ENCODE assay signal across 24 cellular contexts in genomic region chr10:90227786-90228185, GRCh38.
A peak's percentile ranks its signal among the peaks of the same experiment; 100 is the strongest.
DNase-seq lines count a peak whose midpoint lies in the region; ATAC-seq and TF ChIP-seq lines count a peak whose summit lies in the region.
"Had no signal": no experiment of that assay in that cellular context is flagged by ENCODE, and none has a peak within 500 bp of the region (broad histone marks: within the 10 kb centered on the region; RNA-seq: fewer than 3 reads in every experiment).

No MANE protein-coding gene starts in this region.

- no peak overlapping the region for H3K27ac Mint-ChIP-seq in stimulated activated naive CD8-positive, alpha-beta T cell treated with anti-CD3 and anti-CD28 coated beads, Interleukin-15, amount 100 ng/mL, for 72 hours
- no peak overlapping the region for H3K27ac Mint-ChIP-seq in osteocyte (ENCODE audit: unreplicated experiment)
- no peak overlapping the region for H3K27ac Mint-ChIP-seq in natural killer cell treated with Interleukin-12 subunit alpha and Interleukin-12 subunit beta and Interleukin-15 and Interleukin-18, amount 100 ng/mL, for 72 hours
- H3K27ac Mint-ChIP-seq: activated naive CD4-positive, alpha-beta T cell treated with anti-CD3 and anti-CD28 coated beads, Interleukin-2, amount 10 ng/mL, durations not matched to agents 7 days and 5 days; dendritic cell treated with granulocyte-macrophage colony-stimulating factor and Interleukin-4, amounts not matched to agents 40 ng/mL and 50 ng/mL, for 4 days; progenitor cell of endocrine pancreas had no signal

- H3K27me3 ChIP-seq in brain microvascular endothelial cell (replicated peaks) (no peaks in the 10 kb centered on the region), tibial nerve (no peaks in the 10 kb centered on the region)
- H3K27me3 ChIP-seq: BLaER1 had no signal

- 84 to 88% methylated on average over 2 of the region's 2 CpGs for WGBS in tibial nerve, 2 donors

- TF ChIP-seq EP300 in tibial nerve (IDR thresholded peaks at IDR 0.05): no peak

- DNase-seq in stimulated activated naive CD8-positive, alpha-beta T cell treated with anti-CD3 and anti-CD28 coated beads, Interleukin-15, Interleukin-2, amounts not matched to agents 100 U/mL and 50 U/mL, for 24 hours: no peak
- DNase-seq in stimulated activated naive CD8-positive, alpha-beta T cell treated with anti-CD3 and anti-CD28 coated beads, Interleukin-15, amount 100 ng/mL, for 72 hours: no peak
- DNase-seq in RPMI7951 (ENCODE audit: low read depth) (peak; percentile 79), brain microvascular endothelial cell (no peak), osteocyte (ENCODE audit: extremely low spot score, unreplicated experiment) (no peak), tibial nerve (ENCODE audit: low spot score in 2 of 2) (no peak)
- DNase-seq in natural killer cell treated with Interleukin-12 subunit alpha and Interleukin-12 subunit beta and Interleukin-15 and Interleukin-18, amount 100 ng/mL, for 72 hours (ENCODE audit: low spot score): no peak
- DNase-seq: activated CD4-positive, alpha-beta T cell treated with anti-CD3 and anti-CD28 coated beads for 4 hours; activated naive CD4-positive, alpha-beta T cell treated with anti-CD3 and anti-CD28 coated beads, Interleukin-2, amount 10 ng/mL, durations not matched to agents 7 days and 5 days; H7; NCI-H1436; NCI-H2081; NCI-H526 treated with DMSO at 0.1 percent for 48 hours; NK-92 treated with Interleukin-12 subunit alpha and Interleukin-12 subunit beta, amount 100 ng/mL, for 24 hours; Right ventricle myocardium superior; stimulated activated CD4-positive, alpha-beta T cell treated with anti-CD3 and anti-CD28 coated beads, Interleukin-12 subunit alpha, Interleukin-12 subunit beta, amount 100 ng/mL, for 4 hours; trophoblast cell had no signal

- H3K4me3 Mint-ChIP-seq in stimulated activated naive CD8-positive, alpha-beta T cell treated with anti-CD3 and anti-CD28 coated beads, Interleukin-15, amount 100 ng/mL, for 72 hours: no peak overlapping the region
- no peak overlapping the region for H3K4me3 Mint-ChIP-seq in osteocyte (ENCODE audit: unreplicated experiment)
- no peak overlapping the region for H3K4me3 Mint-ChIP-seq in natural killer cell treated with Interleukin-12 subunit alpha and Interleukin-12 subunit beta and Interleukin-15 and Interleukin-18, amount 100 ng/mL, for 72 hours
- H3K4me3 Mint-ChIP-seq: activated naive CD4-positive, alpha-beta T cell treated with anti-CD3 and anti-CD28 coated beads, Interleukin-2, amount 10 ng/mL, durations not matched to agents 7 days and 5 days; dendritic cell treated with granulocyte-macrophage colony-stimulating factor and Interleukin-4, amounts not matched to agents 40 ng/mL and 50 ng/mL, for 4 days had no signal

- ATAC-seq in stimulated activated naive CD8-positive, alpha-beta T cell treated with anti-CD3 and anti-CD28 coated beads, Interleukin-15, Interleukin-2, amounts not matched to agents 100 U/mL and 50 U/mL, for 24 hours: peak; percentile 20
- ATAC-seq in stimulated activated naive CD8-positive, alpha-beta T cell treated with anti-CD3 and anti-CD28 coated beads, Interleukin-15, amount 100 ng/mL, for 72 hours: no peak
- no peak for ATAC-seq in HG02759 (IDR thresholded peaks at IDR 0.05; ENCODE audit: unreplicated experiment)
- no peak for ATAC-seq in natural killer cell treated with Interleukin-12 subunit alpha and Interleukin-12 subunit beta and Interleukin-15 and Interleukin-18, amount 100 ng/mL, for 72 hours
- ATAC-seq: sciatic nerve had no signal

- TF ChIP-seq POLR2A in tibial nerve (IDR thresholded peaks at IDR 0.05): no peak

- peaks cover 0 to 5% (median 0%) of the 10 kb centered on the region in 4 donors for H3K4me1 ChIP-seq in tibial nerve
- H3K4me1 ChIP-seq: BLaER1 had no signal

- H3K27ac ChIP-seq in brain microvascular endothelial cell: peak overlapping the region; percentile 35
- no peak overlapping the region for H3K27ac ChIP-seq in tibial nerve
- H3K27ac ChIP-seq: BLaER1, HL-60, KMS-11 had no signal

- no peaks in the 10 kb centered on the region for H3K9me3 ChIP-seq in tibial nerve

- no peak overlapping the region for H3K4me3 ChIP-seq in brain microvascular endothelial cell (ENCODE audit: low read depth, low read length)
- H3K4me3 ChIP-seq in tibial nerve: no peak overlapping the region
- H3K4me3 ChIP-seq: BLaER1 had no signal

- H3K36me3 Mint-ChIP-seq in osteocyte (ENCODE audit: unreplicated experiment): no peaks in the 10 kb centered on the region
- peaks cover 4% of the 10 kb centered on the region for H3K36me3 Mint-ChIP-seq in natural killer cell treated with Interleukin-12 subunit alpha and Interleukin-12 subunit beta and Interleukin-15 and Interleukin-18, amount 100 ng/mL, for 72 hours
- H3K36me3 Mint-ChIP-seq: activated naive CD4-positive, alpha-beta T cell treated with anti-CD3 and anti-CD28 coated beads, Interleukin-2, amount 10 ng/mL, durations not matched to agents 7 days and 5 days had no signal

- H3K9me3 Mint-ChIP-seq in stimulated activated naive CD8-positive, alpha-beta T cell treated with anti-CD3 and anti-CD28 coated beads, Interleukin-15, amount 100 ng/mL, for 72 hours: peaks cover 27 to 38% of the 10 kb centered on the region in 2 donors
- peaks cover 9% of the 10 kb centered on the region for H3K9me3 Mint-ChIP-seq in osteocyte (ENCODE audit: unreplicated experiment)
- H3K9me3 Mint-ChIP-seq in natural killer cell treated with Interleukin-12 subunit alpha and Interleukin-12 subunit beta and Interleukin-15 and Interleukin-18, amount 100 ng/mL, for 72 hours: peaks cover 32% of the 10 kb centered on the region

- H3K36me3 ChIP-seq in brain microvascular endothelial cell (replicated peaks) (no peaks in the 10 kb centered on the region), tibial nerve (no peaks in the 10 kb centered on the region)

- peaks cover 24% of the 10 kb centered on the region for H3K4me1 Mint-ChIP-seq in stimulated activated naive CD8-positive, alpha-beta T cell treated with anti-CD3 and anti-CD28 coated beads, Interleukin-15, amount 100 ng/mL, for 72 hours
- H3K4me1 Mint-ChIP-seq in osteocyte (ENCODE audit: unreplicated experiment): peaks cover 20% of the 10 kb centered on the region
- H3K4me1 Mint-ChIP-seq in natural killer cell treated with Interleukin-12 subunit alpha and Interleukin-12 subunit beta and Interleukin-15 and Interleukin-18, amount 100 ng/mL, for 72 hours (ENCODE audit: low read depth in 2 of 2): no peaks in the 10 kb centered on the region
- H3K4me1 Mint-ChIP-seq: activated naive CD4-positive, alpha-beta T cell treated with anti-CD3 and anti-CD28 coated beads, Interleukin-2, amount 10 ng/mL, durations not matched to agents 7 days and 5 days had no signal

- no peak for TF ChIP-seq CTCF in brain microvascular endothelial cell (IDR thresholded peaks at IDR 0.05; ENCODE audit: low read depth, low read length, missing control alignments)
- TF ChIP-seq CTCF in osteocyte (IDR thresholded peaks at IDR 0.05): no peak
- no peak for TF ChIP-seq CTCF in tibial nerve (IDR thresholded peaks at IDR 0.05)

- in situ Hi-C loops in brain microvascular endothelial cell (cut with HindIII; ENCODE audit: low pct_ligation_motif_present, low sequenced_read_pairs): no loop called here

- H3K27me3 Mint-ChIP-seq in stimulated activated naive CD8-positive, alpha-beta T cell treated with anti-CD3 and anti-CD28 coated beads, Interleukin-15, amount 100 ng/mL, for 72 hours: peaks cover 51% of the 10 kb centered on the region
- H3K27me3 Mint-ChIP-seq in osteocyte (ENCODE audit: unreplicated experiment): peaks cover 5% of the 10 kb centered on the region
- no peaks in the 10 kb centered on the region for H3K27me3 Mint-ChIP-seq in natural killer cell treated with Interleukin-12 subunit alpha and Interleukin-12 subunit beta and Interleukin-15 and Interleukin-18, amount 100 ng/mL, for 72 hours
- H3K27me3 Mint-ChIP-seq: activated naive CD4-positive, alpha-beta T cell treated with anti-CD3 and anti-CD28 coated beads, Interleukin-2, amount 10 ng/mL, durations not matched to agents 7 days and 5 days; dendritic cell treated with granulocyte-macrophage colony-stimulating factor and Interleukin-4, amounts not matched to agents 40 ng/mL and 50 ng/mL, for 4 days; progenitor cell of endocrine pancreas had no signal
